In the genomic region with DNA sequence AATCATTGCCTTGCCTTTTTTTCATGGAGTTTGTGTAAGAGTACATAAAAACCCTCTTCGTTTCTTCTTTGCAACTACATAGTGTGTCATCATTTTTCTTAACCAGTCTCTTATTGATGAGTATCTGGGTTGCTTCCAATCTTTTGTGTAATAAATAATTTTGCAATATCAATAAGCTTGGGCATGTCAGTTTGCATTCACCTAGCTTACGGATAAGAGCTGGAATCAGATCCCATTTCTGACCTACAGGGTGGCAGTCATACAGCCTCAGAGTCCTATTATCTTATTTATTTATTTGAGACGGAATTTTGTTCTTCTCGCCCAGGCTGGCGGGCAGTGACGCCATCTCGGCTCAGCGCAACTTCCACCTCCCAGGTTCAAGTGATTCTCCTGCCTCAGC, we compare ENCODE assay signal across 17 cellular contexts.
"Had no signal": no experiment of that assay in that cellular context is flagged by ENCODE, and none has a peak within 500 bp of the region (broad histone marks: within the 10 kb centered on the region; RNA-seq: fewer than 3 reads in every experiment).

No MANE protein-coding gene starts in this region.

- H3K9me3 Mint-ChIP-seq: activated CD4-positive, alpha-beta memory T cell treated with anti-CD3 and anti-CD28 coated beads for 36 hours; activated naive CD4-positive, alpha-beta T cell treated with anti-CD3 and anti-CD28 coated beads, Interleukin-2, amount 10 ng/mL, durations not matched to agents 7 days and 5 days; activated T-helper 2 cell treated with anti-CD3 and anti-CD28 coated beads, Interferon-gamma antibody, Interleukin-2, Interleukin-4, amounts not matched to agents 10 μg/mL and 5 μg/mL and 100 μg/mL, durations not matched to agents 14 hours and 24 hours and 36 hours; brain; immature natural killer cell; nephron progenitor cell; T-cell had no signal

- H3K27me3 ChIP-seq: dorsolateral prefrontal cortex, esophagus muscularis mucosa, stomach had no signal

- H3K4me3 ChIP-seq: dorsolateral prefrontal cortex, esophagus muscularis mucosa, psoas muscle, stomach, thoracic aorta had no signal

- H3K27ac Mint-ChIP-seq: activated CD4-positive, alpha-beta memory T cell treated with anti-CD3 and anti-CD28 coated beads for 36 hours; activated naive CD4-positive, alpha-beta T cell treated with anti-CD3 and anti-CD28 coated beads, Interleukin-2, amount 10 ng/mL, durations not matched to agents 7 days and 5 days; activated T-helper 2 cell treated with anti-CD3 and anti-CD28 coated beads, Interferon-gamma antibody, Interleukin-2, Interleukin-4, amounts not matched to agents 10 μg/mL and 5 μg/mL and 100 μg/mL, durations not matched to agents 14 hours and 24 hours and 36 hours; nephron progenitor cell had no signal

- ATAC-seq: psoas muscle, T-cell had no signal

- H3K4me3 Mint-ChIP-seq: activated CD4-positive, alpha-beta memory T cell treated with anti-CD3 and anti-CD28 coated beads for 36 hours; activated naive CD4-positive, alpha-beta T cell treated with anti-CD3 and anti-CD28 coated beads, Interleukin-2, amount 10 ng/mL, durations not matched to agents 7 days and 5 days; brain; nephron progenitor cell; T-cell had no signal

- H3K36me3 ChIP-seq: esophagus muscularis mucosa, thoracic aorta had no signal

- H3K27me3 Mint-ChIP-seq: activated CD4-positive, alpha-beta memory T cell treated with anti-CD3 and anti-CD28 coated beads for 36 hours; activated naive CD4-positive, alpha-beta T cell treated with anti-CD3 and anti-CD28 coated beads, Interleukin-2, amount 10 ng/mL, durations not matched to agents 7 days and 5 days; brain; T-cell had no signal

- H3K36me3 Mint-ChIP-seq: immature natural killer cell had no signal

- DNase-seq: activated CD4-positive, alpha-beta memory T cell treated with anti-CD3 and anti-CD28 coated beads for 36 hours; activated naive CD4-positive, alpha-beta T cell treated with anti-CD3 and anti-CD28 coated beads, Interleukin-2, amount 10 ng/mL, durations not matched to agents 7 days and 5 days; amygdala; dorsolateral prefrontal cortex; immature natural killer cell; nephron progenitor cell; psoas muscle; stimulated activated CD4-positive, alpha-beta T cell treated with anti-CD3 and anti-CD28 coated beads, Interleukin-12 subunit alpha, Interleukin-12 subunit beta, amount 100 ng/mL, for 4 hours; stimulated activated CD4-positive, alpha-beta T cell treated with anti-CD3 and anti-CD28 coated beads, Interleukin-2, amount 100 ng/mL, for 48 hours; stomach; T-cell; T1000 had no signal

- H3K27ac ChIP-seq: esophagus muscularis mucosa, psoas muscle, stomach, thoracic aorta, VCaP had no signal

- H3K9me3 ChIP-seq: esophagus muscularis mucosa, psoas muscle, stomach, thoracic aorta had no signal
